In the genomic region with DNA sequence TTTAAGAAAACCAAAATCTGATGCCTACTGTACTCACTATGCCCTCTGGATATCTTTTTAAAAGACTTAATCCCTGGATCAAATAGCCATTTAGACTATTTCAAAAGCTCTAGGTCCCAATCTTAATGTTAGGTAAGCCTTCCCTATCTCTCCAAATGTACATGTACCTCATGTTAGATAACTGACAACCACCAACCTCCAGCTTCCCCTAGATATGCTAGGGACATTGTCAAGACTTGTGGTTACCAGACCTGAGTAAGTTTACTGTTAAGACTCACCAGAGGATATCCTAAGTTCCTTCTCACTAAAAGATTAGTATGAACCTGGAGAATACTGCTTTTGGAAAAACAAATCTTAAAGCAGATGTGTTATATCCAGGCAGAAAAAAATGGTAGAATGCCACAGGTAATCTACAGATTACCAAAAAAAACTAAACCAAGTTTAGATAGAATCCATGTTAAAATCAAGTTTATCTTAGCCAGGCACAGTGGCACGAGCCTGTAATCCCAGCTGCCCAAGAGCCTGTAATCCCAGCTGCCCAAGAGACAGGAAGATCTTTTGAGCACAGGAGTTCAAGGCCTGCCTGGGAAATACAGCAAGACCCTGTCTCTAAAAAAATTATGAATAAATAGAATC, we compare ENCODE assay signal across 1 cellular context.
TF ChIP-seq lines count a peak whose summit lies in the region.

No MANE protein-coding gene starts in this region.

TF ChIP-seq in K562, 482 proteins besides CTCF, POLR2A, EP300 and RAD21 (continued from another document and continues in another):
- TF ChIP-seq CBX3 (IDR thresholded peaks at IDR 0.05; ENCODE audit: borderline replicate concordance in 1 of 2, low read length in 2 of 2) (no peak), RBM15 (IDR thresholded peaks at IDR 0.05; ENCODE audit: insufficient read depth, low read length) (no peak), NEUROD1 (IDR thresholded peaks at IDR 0.05; ENCODE audit: borderline replicate concordance, low read depth, low read length, partially characterized antibody) (no peak), TEAD2 (tag; IDR thresholded peaks at IDR 0.05) (no peak), PKNOX1 (IDR thresholded peaks at IDR 0.05) (peak; percentile 41), KDM4B (IDR thresholded peaks at IDR 0.05; ENCODE audit: borderline replicate concordance in 2 of 2, low read depth in 1 of 2) (no peak), KLF13 (tag; IDR thresholded peaks at IDR 0.05; ENCODE audit: borderline replicate concordance, low read depth) (no peak), ZHX1 (conservative IDR thresholded peaks at IDR 0.05; ENCODE audit: low read length) (no peak), BCOR (IDR thresholded peaks at IDR 0.05) (no peak), ARID1B (IDR thresholded peaks at IDR 0.05) (peak; percentile 55), TAL1 (IDR thresholded peaks at IDR 0.05) (peak; percentile 32; the same call in 1 of the 2 replicates), CCNT2 (IDR thresholded peaks at IDR 0.05; ENCODE audit: borderline replicate concordance, extremely low read depth, insufficient read length, low read depth, low read length) (no peak), ADNP (tag; IDR thresholded peaks at IDR 0.05) (no peak), ZNF282 (CRISPR knock-in tag; IDR thresholded peaks at IDR 0.05) (no peak), GATA2 (CRISPR knock-in tag; IDR thresholded peaks at IDR 0.05) (no peak), ZNF584 (CRISPR knock-in tag; IDR thresholded peaks at IDR 0.05; ENCODE audit: low read depth) (no peak), TCF3 (CRISPR knock-in tag; IDR thresholded peaks at IDR 0.05) (peak; percentile 71), CTCFL (IDR thresholded peaks at IDR 0.05; ENCODE audit: borderline replicate concordance, insufficient read depth, low read depth, low read length, poor library complexity, severe bottlenecking) (no peak), ZNF23 (CRISPR knock-in tag; IDR thresholded peaks at IDR 0.05) (no peak), DPF2 (IDR thresholded peaks at IDR 0.05) (peak; percentile 41; the same call in 1 of the 2 replicates)
- TF ChIP-seq, protein P1, sequence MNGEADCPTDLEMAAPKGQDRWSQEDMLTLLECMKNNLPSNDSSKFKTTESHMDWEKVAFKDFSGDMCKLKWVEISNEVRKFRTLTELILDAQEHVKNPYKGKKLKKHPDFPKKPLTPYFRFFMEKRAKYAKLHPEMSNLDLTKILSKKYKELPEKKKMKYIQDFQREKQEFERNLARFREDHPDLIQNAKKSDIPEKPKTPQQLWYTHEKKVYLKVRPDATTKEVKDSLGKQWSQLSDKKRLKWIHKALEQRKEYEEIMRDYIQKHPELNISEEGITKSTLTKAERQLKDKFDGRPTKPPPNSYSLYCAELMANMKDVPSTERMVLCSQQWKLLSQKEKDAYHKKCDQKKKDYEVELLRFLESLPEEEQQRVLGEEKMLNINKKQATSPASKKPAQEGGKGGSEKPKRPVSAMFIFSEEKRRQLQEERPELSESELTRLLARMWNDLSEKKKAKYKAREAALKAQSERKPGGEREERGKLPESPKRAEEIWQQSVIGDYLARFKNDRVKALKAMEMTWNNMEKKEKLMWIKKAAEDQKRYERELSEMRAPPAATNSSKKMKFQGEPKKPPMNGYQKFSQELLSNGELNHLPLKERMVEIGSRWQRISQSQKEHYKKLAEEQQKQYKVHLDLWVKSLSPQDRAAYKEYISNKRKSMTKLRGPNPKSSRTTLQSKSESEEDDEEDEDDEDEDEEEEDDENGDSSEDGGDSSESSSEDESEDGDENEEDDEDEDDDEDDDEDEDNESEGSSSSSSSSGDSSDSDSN (IDR thresholded peaks at IDR 0.05; ENCODE audit: borderline replicate concordance in 1 of 2, low read depth in 2 of 2, low read length in 2 of 2): no peak
- TF ChIP-seq, protein P2, sequence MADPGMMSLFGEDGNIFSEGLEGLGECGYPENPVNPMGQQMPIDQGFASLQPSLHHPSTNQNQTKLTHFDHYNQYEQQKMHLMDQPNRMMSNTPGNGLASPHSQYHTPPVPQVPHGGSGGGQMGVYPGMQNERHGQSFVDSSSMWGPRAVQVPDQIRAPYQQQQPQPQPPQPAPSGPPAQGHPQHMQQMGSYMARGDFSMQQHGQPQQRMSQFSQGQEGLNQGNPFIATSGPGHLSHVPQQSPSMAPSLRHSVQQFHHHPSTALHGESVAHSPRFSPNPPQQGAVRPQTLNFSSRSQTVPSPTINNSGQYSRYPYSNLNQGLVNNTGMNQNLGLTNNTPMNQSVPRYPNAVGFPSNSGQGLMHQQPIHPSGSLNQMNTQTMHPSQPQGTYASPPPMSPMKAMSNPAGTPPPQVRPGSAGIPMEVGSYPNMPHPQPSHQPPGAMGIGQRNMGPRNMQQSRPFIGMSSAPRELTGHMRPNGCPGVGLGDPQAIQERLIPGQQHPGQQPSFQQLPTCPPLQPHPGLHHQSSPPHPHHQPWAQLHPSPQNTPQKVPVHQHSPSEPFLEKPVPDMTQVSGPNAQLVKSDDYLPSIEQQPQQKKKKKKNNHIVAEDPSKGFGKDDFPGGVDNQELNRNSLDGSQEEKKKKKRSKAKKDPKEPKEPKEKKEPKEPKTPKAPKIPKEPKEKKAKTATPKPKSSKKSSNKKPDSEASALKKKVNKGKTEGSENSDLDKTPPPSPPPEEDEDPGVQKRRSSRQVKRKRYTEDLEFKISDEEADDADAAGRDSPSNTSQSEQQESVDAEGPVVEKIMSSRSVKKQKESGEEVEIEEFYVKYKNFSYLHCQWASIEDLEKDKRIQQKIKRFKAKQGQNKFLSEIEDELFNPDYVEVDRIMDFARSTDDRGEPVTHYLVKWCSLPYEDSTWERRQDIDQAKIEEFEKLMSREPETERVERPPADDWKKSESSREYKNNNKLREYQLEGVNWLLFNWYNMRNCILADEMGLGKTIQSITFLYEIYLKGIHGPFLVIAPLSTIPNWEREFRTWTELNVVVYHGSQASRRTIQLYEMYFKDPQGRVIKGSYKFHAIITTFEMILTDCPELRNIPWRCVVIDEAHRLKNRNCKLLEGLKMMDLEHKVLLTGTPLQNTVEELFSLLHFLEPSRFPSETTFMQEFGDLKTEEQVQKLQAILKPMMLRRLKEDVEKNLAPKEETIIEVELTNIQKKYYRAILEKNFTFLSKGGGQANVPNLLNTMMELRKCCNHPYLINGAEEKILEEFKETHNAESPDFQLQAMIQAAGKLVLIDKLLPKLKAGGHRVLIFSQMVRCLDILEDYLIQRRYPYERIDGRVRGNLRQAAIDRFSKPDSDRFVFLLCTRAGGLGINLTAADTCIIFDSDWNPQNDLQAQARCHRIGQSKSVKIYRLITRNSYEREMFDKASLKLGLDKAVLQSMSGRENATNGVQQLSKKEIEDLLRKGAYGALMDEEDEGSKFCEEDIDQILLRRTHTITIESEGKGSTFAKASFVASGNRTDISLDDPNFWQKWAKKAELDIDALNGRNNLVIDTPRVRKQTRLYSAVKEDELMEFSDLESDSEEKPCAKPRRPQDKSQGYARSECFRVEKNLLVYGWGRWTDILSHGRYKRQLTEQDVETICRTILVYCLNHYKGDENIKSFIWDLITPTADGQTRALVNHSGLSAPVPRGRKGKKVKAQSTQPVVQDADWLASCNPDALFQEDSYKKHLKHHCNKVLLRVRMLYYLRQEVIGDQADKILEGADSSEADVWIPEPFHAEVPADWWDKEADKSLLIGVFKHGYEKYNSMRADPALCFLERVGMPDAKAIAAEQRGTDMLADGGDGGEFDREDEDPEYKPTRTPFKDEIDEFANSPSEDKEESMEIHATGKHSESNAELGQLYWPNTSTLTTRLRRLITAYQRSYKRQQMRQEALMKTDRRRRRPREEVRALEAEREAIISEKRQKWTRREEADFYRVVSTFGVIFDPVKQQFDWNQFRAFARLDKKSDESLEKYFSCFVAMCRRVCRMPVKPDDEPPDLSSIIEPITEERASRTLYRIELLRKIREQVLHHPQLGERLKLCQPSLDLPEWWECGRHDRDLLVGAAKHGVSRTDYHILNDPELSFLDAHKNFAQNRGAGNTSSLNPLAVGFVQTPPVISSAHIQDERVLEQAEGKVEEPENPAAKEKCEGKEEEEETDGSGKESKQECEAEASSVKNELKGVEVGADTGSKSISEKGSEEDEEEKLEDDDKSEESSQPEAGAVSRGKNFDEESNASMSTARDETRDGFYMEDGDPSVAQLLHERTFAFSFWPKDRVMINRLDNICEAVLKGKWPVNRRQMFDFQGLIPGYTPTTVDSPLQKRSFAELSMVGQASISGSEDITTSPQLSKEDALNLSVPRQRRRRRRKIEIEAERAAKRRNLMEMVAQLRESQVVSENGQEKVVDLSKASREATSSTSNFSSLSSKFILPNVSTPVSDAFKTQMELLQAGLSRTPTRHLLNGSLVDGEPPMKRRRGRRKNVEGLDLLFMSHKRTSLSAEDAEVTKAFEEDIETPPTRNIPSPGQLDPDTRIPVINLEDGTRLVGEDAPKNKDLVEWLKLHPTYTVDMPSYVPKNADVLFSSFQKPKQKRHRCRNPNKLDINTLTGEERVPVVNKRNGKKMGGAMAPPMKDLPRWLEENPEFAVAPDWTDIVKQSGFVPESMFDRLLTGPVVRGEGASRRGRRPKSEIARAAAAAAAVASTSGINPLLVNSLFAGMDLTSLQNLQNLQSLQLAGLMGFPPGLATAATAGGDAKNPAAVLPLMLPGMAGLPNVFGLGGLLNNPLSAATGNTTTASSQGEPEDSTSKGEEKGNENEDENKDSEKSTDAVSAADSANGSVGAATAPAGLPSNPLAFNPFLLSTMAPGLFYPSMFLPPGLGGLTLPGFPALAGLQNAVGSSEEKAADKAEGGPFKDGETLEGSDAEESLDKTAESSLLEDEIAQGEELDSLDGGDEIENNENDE (IDR thresholded peaks at IDR 0.05; ENCODE audit: low read depth, low read length): no peak
- TF ChIP-seq, protein P3, sequence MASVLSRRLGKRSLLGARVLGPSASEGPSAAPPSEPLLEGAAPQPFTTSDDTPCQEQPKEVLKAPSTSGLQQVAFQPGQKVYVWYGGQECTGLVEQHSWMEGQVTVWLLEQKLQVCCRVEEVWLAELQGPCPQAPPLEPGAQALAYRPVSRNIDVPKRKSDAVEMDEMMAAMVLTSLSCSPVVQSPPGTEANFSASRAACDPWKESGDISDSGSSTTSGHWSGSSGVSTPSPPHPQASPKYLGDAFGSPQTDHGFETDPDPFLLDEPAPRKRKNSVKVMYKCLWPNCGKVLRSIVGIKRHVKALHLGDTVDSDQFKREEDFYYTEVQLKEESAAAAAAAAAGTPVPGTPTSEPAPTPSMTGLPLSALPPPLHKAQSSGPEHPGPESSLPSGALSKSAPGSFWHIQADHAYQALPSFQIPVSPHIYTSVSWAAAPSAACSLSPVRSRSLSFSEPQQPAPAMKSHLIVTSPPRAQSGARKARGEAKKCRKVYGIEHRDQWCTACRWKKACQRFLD (CRISPR knock-in tag; IDR thresholded peaks at IDR 0.05): 0 out of 2 replicates have a peak, but pooled peaks have one; percentile 8
- TF ChIP-seq, protein P4, sequence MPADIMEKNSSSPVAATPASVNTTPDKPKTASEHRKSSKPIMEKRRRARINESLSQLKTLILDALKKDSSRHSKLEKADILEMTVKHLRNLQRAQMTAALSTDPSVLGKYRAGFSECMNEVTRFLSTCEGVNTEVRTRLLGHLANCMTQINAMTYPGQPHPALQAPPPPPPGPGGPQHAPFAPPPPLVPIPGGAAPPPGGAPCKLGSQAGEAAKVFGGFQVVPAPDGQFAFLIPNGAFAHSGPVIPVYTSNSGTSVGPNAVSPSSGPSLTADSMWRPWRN (IDR thresholded peaks at IDR 0.05; ENCODE audit: low read depth): no peak
- TF ChIP-seq, protein P5, sequence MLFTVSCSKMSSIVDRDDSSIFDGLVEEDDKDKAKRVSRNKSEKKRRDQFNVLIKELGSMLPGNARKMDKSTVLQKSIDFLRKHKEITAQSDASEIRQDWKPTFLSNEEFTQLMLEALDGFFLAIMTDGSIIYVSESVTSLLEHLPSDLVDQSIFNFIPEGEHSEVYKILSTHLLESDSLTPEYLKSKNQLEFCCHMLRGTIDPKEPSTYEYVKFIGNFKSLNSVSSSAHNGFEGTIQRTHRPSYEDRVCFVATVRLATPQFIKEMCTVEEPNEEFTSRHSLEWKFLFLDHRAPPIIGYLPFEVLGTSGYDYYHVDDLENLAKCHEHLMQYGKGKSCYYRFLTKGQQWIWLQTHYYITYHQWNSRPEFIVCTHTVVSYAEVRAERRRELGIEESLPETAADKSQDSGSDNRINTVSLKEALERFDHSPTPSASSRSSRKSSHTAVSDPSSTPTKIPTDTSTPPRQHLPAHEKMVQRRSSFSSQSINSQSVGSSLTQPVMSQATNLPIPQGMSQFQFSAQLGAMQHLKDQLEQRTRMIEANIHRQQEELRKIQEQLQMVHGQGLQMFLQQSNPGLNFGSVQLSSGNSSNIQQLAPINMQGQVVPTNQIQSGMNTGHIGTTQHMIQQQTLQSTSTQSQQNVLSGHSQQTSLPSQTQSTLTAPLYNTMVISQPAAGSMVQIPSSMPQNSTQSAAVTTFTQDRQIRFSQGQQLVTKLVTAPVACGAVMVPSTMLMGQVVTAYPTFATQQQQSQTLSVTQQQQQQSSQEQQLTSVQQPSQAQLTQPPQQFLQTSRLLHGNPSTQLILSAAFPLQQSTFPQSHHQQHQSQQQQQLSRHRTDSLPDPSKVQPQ (CRISPR knock-in tag; IDR thresholded peaks at IDR 0.05; ENCODE audit: borderline replicate concordance): no peak
